ENCODE assay signal across 23 cellular contexts in genomic region chr16:28902909-28903308, GRCh38. TPM values are rescaled to one million over a fixed set of nuclear protein-coding genes. Genes with fewer than 3 reads are reported as not detected.
DNase-seq lines count a peak whose midpoint lies in the region; ATAC-seq and TF ChIP-seq lines count a peak whose summit lies in the region.
"Had no signal": no experiment of that assay in that cellular context is flagged by ENCODE, and none has a peak within 500 bp of the region (broad histone marks: within the 10 kb centered on the region; RNA-seq: fewer than 3 reads in every experiment).

No MANE protein-coding gene starts in this region.

- no peak for TF ChIP-seq CTCF in mucosa of descending colon (IDR thresholded peaks at IDR 0.05)
- no peak for TF ChIP-seq CTCF in upper lobe of right lung (IDR thresholded peaks at IDR 0.05)

- H3K4me3 Mint-ChIP-seq in activated T-cell treated with anti-CD3 and anti-CD28 coated beads, Interleukin-2, amount 50 U/mL, for 4 hours = no peak overlapping the region
- no peak overlapping the region for H3K4me3 Mint-ChIP-seq in T-helper 17 cell
- H3K4me3 Mint-ChIP-seq: activated naive CD8-positive, alpha-beta T cell treated with anti-CD3 and anti-CD28 coated beads, Interleukin-2, amount 10 ng/mL, durations not matched to agents 7 days and 5 days; activated T-helper 1 cell treated with anti-CD3 and anti-CD28 coated beads, Interleukin-12 subunit alpha, Interleukin-12 subunit beta, Interleukin-2, Interleukin-4 antibody, amounts not matched to agents 30 ng/mL and 10 ng/mL and 1 ng/mL, durations not matched to agents 14 hours and 24 hours and 36 hours; CD14-positive monocyte; H9 had no signal

- H3K36me3 ChIP-seq in mucosa of descending colon (ENCODE audit: low read depth) (no peaks in the 10 kb centered on the region), upper lobe of right lung (peaks cover 24% of the 10 kb centered on the region)

- H3K4me1 Mint-ChIP-seq in activated T-cell treated with anti-CD3 and anti-CD28 coated beads, Interleukin-2, amount 50 U/mL, for 4 hours (ENCODE audit: low read depth) = no peaks in the 10 kb centered on the region
- H3K4me1 Mint-ChIP-seq in T-helper 17 cell = peaks cover 4% of the 10 kb centered on the region
- H3K4me1 Mint-ChIP-seq: activated naive CD8-positive, alpha-beta T cell treated with anti-CD3 and anti-CD28 coated beads, Interleukin-2, amount 10 ng/mL, durations not matched to agents 7 days and 5 days; CD14-positive monocyte; H9 had no signal

- H3K27ac ChIP-seq in upper lobe of right lung = no peak overlapping the region

- H3K9me3 Mint-ChIP-seq in activated T-cell treated with anti-CD3 and anti-CD28 coated beads, Interleukin-2, amount 50 U/mL, for 4 hours = no peaks in the 10 kb centered on the region
- H3K9me3 Mint-ChIP-seq: activated naive CD8-positive, alpha-beta T cell treated with anti-CD3 and anti-CD28 coated beads, Interleukin-2, amount 10 ng/mL, durations not matched to agents 7 days and 5 days; activated T-helper 1 cell treated with anti-CD3 and anti-CD28 coated beads, Interleukin-12 subunit alpha, Interleukin-12 subunit beta, Interleukin-2, Interleukin-4 antibody, amounts not matched to agents 30 ng/mL and 10 ng/mL and 1 ng/mL, durations not matched to agents 14 hours and 24 hours and 36 hours; CD14-positive monocyte; H9 had no signal

- H3K4me3 ChIP-seq in mucosa of descending colon = no peak overlapping the region
- H3K4me3 ChIP-seq in upper lobe of right lung = no peak overlapping the region
- H3K4me3 ChIP-seq: skin epidermis had no signal

- no peaks in the 10 kb centered on the region for H3K9me3 ChIP-seq in T-helper 17 cell (ENCODE audit: control insufficient read depth, low read length, poor library complexity, severe bottlenecking)
- H3K9me3 ChIP-seq in mucosa of descending colon = no peaks in the 10 kb centered on the region
- no peaks in the 10 kb centered on the region for H3K9me3 ChIP-seq in upper lobe of right lung

- no peaks in the 10 kb centered on the region for H3K4me1 ChIP-seq in mucosa of descending colon (ENCODE audit: low read depth)
- H3K4me1 ChIP-seq in upper lobe of right lung = no peaks in the 10 kb centered on the region

- ATAC-seq in activated T-cell treated with anti-CD3 and anti-CD28 coated beads, Interleukin-2, amount 50 U/mL, for 4 hours = peak; percentile 12 to 21
- peak; percentile 20 for ATAC-seq in T-helper 17 cell
- ATAC-seq in mucosa of descending colon = peak; percentile 6
- peak; percentile 8 for ATAC-seq in upper lobe of right lung
- no peak for ATAC-seq in GM19328 (IDR thresholded peaks at IDR 0.05; ENCODE audit: unreplicated experiment)

- no peaks in the 10 kb centered on the region for H3K27me3 Mint-ChIP-seq in activated T-cell treated with anti-CD3 and anti-CD28 coated beads, Interleukin-2, amount 50 U/mL, for 4 hours (ENCODE audit: low read depth)
- no peaks in the 10 kb centered on the region for H3K27me3 Mint-ChIP-seq in T-helper 17 cell
- H3K27me3 Mint-ChIP-seq: activated naive CD8-positive, alpha-beta T cell treated with anti-CD3 and anti-CD28 coated beads, Interleukin-2, amount 10 ng/mL, durations not matched to agents 7 days and 5 days had no signal

- H3K27ac Mint-ChIP-seq in T-helper 17 cell = no peak overlapping the region
- H3K27ac Mint-ChIP-seq: activated naive CD8-positive, alpha-beta T cell treated with anti-CD3 and anti-CD28 coated beads, Interleukin-2, amount 10 ng/mL, durations not matched to agents 7 days and 5 days; activated T-helper 1 cell treated with anti-CD3 and anti-CD28 coated beads, Interleukin-12 subunit alpha, Interleukin-12 subunit beta, Interleukin-2, Interleukin-4 antibody, amounts not matched to agents 30 ng/mL and 10 ng/mL and 1 ng/mL, durations not matched to agents 14 hours and 24 hours and 36 hours had no signal

- no peak for DNase-seq in activated T-cell treated with anti-CD3 and anti-CD28 coated beads, Interleukin-2, amount 50 U/mL, for 4 hours
- no peak for DNase-seq in activated T-cell treated with anti-CD3 and anti-CD28 coated beads, Interleukin-2, amount 50 U/mL, for 48 hours
- DNase-seq in T-helper 17 cell (no peak), mucosa of descending colon (no peak), upper lobe of right lung (no peak), NCI-H2081 treated with DMSO at 0.1 percent for 48 hours (lab: John Stamatoyannopoulos, UW) (no peak)
- no peak for DNase-seq in stimulated activated naive CD4-positive, alpha-beta T cell (lab: John Stamatoyannopoulos, UW)
- DNase-seq: activated CD4-positive, alpha-beta T cell treated with anti-CD3 and anti-CD28 coated beads for 1 hour; activated naive CD8-positive, alpha-beta T cell treated with anti-CD3 and anti-CD28 coated beads, Interleukin-2, amount 10 ng/mL, durations not matched to agents 7 days and 5 days; H9; Kasumi-1; midbrain; NCI-H1092 treated with DMSO at 0.1 percent for 48 hours; RPMI8226; stimulated activated CD4-positive, alpha-beta T cell treated with anti-CD3 and anti-CD28 coated beads, Interleukin-2, amount 100 ng/mL, for 48 hours had no signal

- H3K27me3 ChIP-seq in upper lobe of right lung = no peaks in the 10 kb centered on the region

- H3K36me3 Mint-ChIP-seq in activated T-cell treated with anti-CD3 and anti-CD28 coated beads, Interleukin-2, amount 50 U/mL, for 4 hours (ENCODE audit: insufficient read depth) = no peaks in the 10 kb centered on the region
- no peaks in the 10 kb centered on the region for H3K36me3 Mint-ChIP-seq in T-helper 17 cell (ENCODE audit: low read depth)
- H3K36me3 Mint-ChIP-seq: activated naive CD8-positive, alpha-beta T cell treated with anti-CD3 and anti-CD28 coated beads, Interleukin-2, amount 10 ng/mL, durations not matched to agents 7 days and 5 days had no signal

- intact Hi-C loops in mucosa of descending colon (cut with DNase I, micrococcal nuclease) = no loop called here
- intact Hi-C loops in upper lobe of right lung (cut with DNase I) = no loop called here

RNA-seq across cellular contexts. Expression of gene RABEP2, which starts 22.1 kb away (rescaled TPM):
- 10 to 100 TPM; 21.9 to 27.1 (median 24.2) TPM for total RNA-seq in activated T-cell treated with anti-CD3 and anti-CD28 coated beads, Interleukin-2, amount 50 U/mL, for 4 hours
- total RNA-seq in T-helper 17 cell = 10 to 100 TPM; 25.2 to 25.3 TPM
- 10 to 100 TPM; 35.1 to 43.2 (median 35.7) TPM for total RNA-seq in mucosa of descending colon
- 23.4 TPM for total RNA-seq in upper lobe of right lung

RNA-seq across cellular contexts. Expression of gene ATP2A1, which starts 24.6 kb away (rescaled TPM):
- total RNA-seq in activated T-cell treated with anti-CD3 and anti-CD28 coated beads, Interleukin-2, amount 50 U/mL, for 4 hours = 1 to 10 TPM; 1.0 to 1.4 (median 1.4) TPM
- total RNA-seq in T-helper 17 cell (1 to 10 TPM in 1 of 2 donors, under 1 TPM in 1; 0.75 to 1.7 TPM), mucosa of descending colon (1 to 10 TPM in 2 of 3 donors, under 1 TPM in 1; 0.96 to 1.7 (median 1.6) TPM), upper lobe of right lung (0.46 TPM)
- total RNA-seq: HT1080 had no signal

RNA-seq across cellular contexts. Expression of gene CD19, which starts 28.9 kb away (rescaled TPM):
- 1 to 10 TPM; 1.1 to 8.5 (median 1.5) TPM for total RNA-seq in activated T-cell treated with anti-CD3 and anti-CD28 coated beads, Interleukin-2, amount 50 U/mL, for 4 hours
- 1 to 10 TPM in 1 of 2 donors, not detected in 1; 4.0 TPM for total RNA-seq in T-helper 17 cell
- under 1 TPM; 0.29 to 0.65 (median 0.38) TPM for total RNA-seq in mucosa of descending colon
- total RNA-seq in upper lobe of right lung = not detected
- total RNA-seq: activated T-helper 1 cell treated with anti-CD3 and anti-CD28 coated beads, Interleukin-12 subunit alpha, Interleukin-12 subunit beta, Interleukin-2, Interleukin-4 antibody, amounts not matched to agents 30 ng/mL and 10 ng/mL and 1 ng/mL, durations not matched to agents 14 hours and 24 hours and 36 hours; cerebellum; glomerular endothelial cell; HT1080; pulmonary artery endothelial cell had no signal

RNA-seq across cellular contexts. Expression of gene SH2B1, which starts 39.3 kb away (rescaled TPM):
- 10 to 100 TPM; 35.5 to 41.4 (median 41.0) TPM for total RNA-seq in activated T-cell treated with anti-CD3 and anti-CD28 coated beads, Interleukin-2, amount 50 U/mL, for 4 hours
- 10 to 100 TPM; 69.1 to 77.7 TPM for total RNA-seq in T-helper 17 cell
- total RNA-seq in mucosa of descending colon = 100 to 1,000 TPM in 1 of 3 donors, 10 to 100 TPM in 2; 83.5 to 107 (median 89.7) TPM
- total RNA-seq in upper lobe of right lung = 51.9 TPM

RNA-seq across cellular contexts. Expression of gene NFATC2IP, which starts 47.8 kb away (rescaled TPM):
- 10 to 100 TPM; 63.0 to 66.9 (median 63.6) TPM for total RNA-seq in activated T-cell treated with anti-CD3 and anti-CD28 coated beads, Interleukin-2, amount 50 U/mL, for 4 hours
- 10 to 100 TPM; 67.7 to 70.9 TPM for total RNA-seq in T-helper 17 cell
- 10 to 100 TPM; 45.0 to 57.9 (median 50.9) TPM for total RNA-seq in mucosa of descending colon
- total RNA-seq in upper lobe of right lung = 36.3 TPM
